Comparison of ENCODE assay signal across 26 cellular contexts in genomic region chr17:35778641-35779196, GRCh38. TPM values are rescaled to one million over a fixed set of nuclear protein-coding genes. Genes with fewer than 3 reads are reported as not detected.
DNase-seq lines count a peak whose midpoint lies in the region; ATAC-seq, FAIRE-seq and TF ChIP-seq lines count a peak whose summit lies in the region.
"Had no signal": no experiment of that assay in that cellular context is flagged by ENCODE, and none has a peak within 500 bp of the region (broad histone marks: within the 10 kb centered on the region; RNA-seq: fewer than 3 reads in every experiment).

No MANE protein-coding gene starts in this region.

- H3K27me3 ChIP-seq in IMR-90 (ENCODE audit: control insufficient read depth, insufficient read depth, low read length) (peaks cover 32% of the 10 kb centered on the region), keratinocyte (ENCODE audit: control insufficient read depth, extremely low read depth, insufficient read depth, low read length) (no peaks in the 10 kb centered on the region), stomach (no peaks in the 10 kb centered on the region)
- H3K27me3 ChIP-seq: ascending aorta, heart left ventricle, MG63, pancreas, right lobe of liver had no signal

- H4K91ac ChIP-seq in IMR-90 (ENCODE audit: insufficient read depth, low read depth, low read length) = peak overlapping the region; percentile 63

- dilution Hi-C loops in IMR-90 (cut with HindIII; ENCODE audit: low sequenced_read_pairs, unreplicated experiment) = no loop called here
- dilution Hi-C loops in keratinocyte (cut with MboI; ENCODE audit: extremely low pct_ligation_motif_present, low sequenced_read_pairs) = no loop called here

- H3K9me3 Mint-ChIP-seq in chondrocyte (ENCODE audit: low read depth) = no peaks in the 10 kb centered on the region
- H3K9me3 Mint-ChIP-seq: naive B cell; stimulated activated naive B cell treated with anti-CD40 and anti-IgM and Interleukin-4, amounts not matched to agents 10 μg/mL and 1 μg/mL and 100 μg/mL, for 72 hours had no signal

- CTCF ChIA-PET in IMR-90 (lab: Yijun Ruan, JAX) = interaction anchor here (1.0 kb wide), 2 partner anchors 20 to 26 kb away, joined by 3 read pairs; no protein-coding TSS in a partner anchor

- peak overlapping the region; percentile 63; the same call in 2 of the 3 replicates for H2BK15ac ChIP-seq in IMR-90 (ENCODE audit: low read depth, low read length)

- no peak overlapping the region for H3K4me3 ChIP-seq in IMR-90 (ENCODE audit: insufficient read depth, low read depth, low read length)
- no peak overlapping the region for H3K4me3 ChIP-seq in keratinocyte (ENCODE audit: control insufficient read depth in 2 of 3, extremely low read depth in 1 of 3, insufficient read depth in 2 of 3, low read depth in 1 of 3, low read length in 3 of 3)
- no peak overlapping the region for H3K4me3 ChIP-seq in stomach
- H3K4me3 ChIP-seq: ascending aorta, heart left ventricle, MG63, pancreas, right lobe of liver had no signal

- no peak for ATAC-seq in IMR-90 (ENCODE audit: low read depth)
- no peak for ATAC-seq in GM21737 (IDR thresholded peaks at IDR 0.05; ENCODE audit: unreplicated experiment)
- no peak for ATAC-seq in GM21360 (IDR thresholded peaks at IDR 0.05; ENCODE audit: unreplicated experiment)
- ATAC-seq: activated CD4-positive, alpha-beta T cell treated with anti-CD3 and anti-CD28 coated beads for 36 hours; stimulated activated naive B cell treated with anti-CD40 and anti-IgM and Interleukin-4, amounts not matched to agents 10 μg/mL and 1 μg/mL and 100 μg/mL, for 72 hours had no signal

- H3K4me1 ChIP-seq in IMR-90 (ENCODE audit: control insufficient read depth, insufficient read depth, low read length) = peaks cover 29% of the 10 kb centered on the region
- H3K4me1 ChIP-seq in keratinocyte (ENCODE audit: control insufficient read depth, extremely low read depth, insufficient read depth, low read length) = peaks cover 29% of the 10 kb centered on the region
- H3K4me1 ChIP-seq in stomach = peaks cover 28 to 76% (median 56%) of the 10 kb centered on the region in 4 donors

- H3K27ac ChIP-seq in IMR-90 (ENCODE audit: insufficient read depth, low read length) = peak overlapping the region; percentile 22; the same call in 1 of the 2 replicates
- peak overlapping the region; percentile 29 for H3K27ac ChIP-seq in keratinocyte (ENCODE audit: control insufficient read depth, insufficient read depth, low read length)
- peak overlapping the region in 4 of 5 donors; percentile 38 to 68 (median 62) for H3K27ac ChIP-seq in stomach
- H3K27ac ChIP-seq: ascending aorta, pancreas, right lobe of liver had no signal

- TF ChIP-seq CTCF in IMR-90 (conservative IDR thresholded peaks at IDR 0.05; ENCODE audit: low read depth, low read length) = no peak
- no peak for TF ChIP-seq CTCF in chondrocyte (IDR thresholded peaks at IDR 0.05)
- TF ChIP-seq CTCF in keratinocyte (optimal IDR thresholded peaks at IDR 0.05 in 1 of 3, IDR thresholded peaks at IDR 0.05 in 1 of 3, conservative IDR thresholded peaks at IDR 0.05 in 1 of 3; ENCODE audit: extremely low read depth in 1 of 3, insufficient read depth in 2 of 3, low read length in 3 of 3) = no peak
- TF ChIP-seq CTCF in stomach (IDR thresholded peaks at IDR 0.05) = no peak

- no peak overlapping the region for H3K4me3 Mint-ChIP-seq in chondrocyte (ENCODE audit: unreplicated experiment)
- H3K4me3 Mint-ChIP-seq: activated CD4-positive, alpha-beta T cell treated with anti-CD3 and anti-CD28 coated beads for 36 hours; naive B cell; stimulated activated naive B cell treated with anti-CD40 and anti-IgM and Interleukin-4, amounts not matched to agents 10 μg/mL and 1 μg/mL and 100 μg/mL, for 72 hours had no signal

- peak overlapping the region; percentile 74 for H2AK9ac ChIP-seq in IMR-90 (replicated peaks; ENCODE audit: low read depth, low read length, poor library complexity)

- H2AK5ac ChIP-seq in IMR-90 (ENCODE audit: low read depth, low read length) = peak overlapping the region; percentile 66

- H3K9me3 ChIP-seq in IMR-90 (ENCODE audit: control insufficient read depth, insufficient read depth, low read length) (no peaks in the 10 kb centered on the region), keratinocyte (ENCODE audit: control insufficient read depth, low read depth, low read length) (no peaks in the 10 kb centered on the region), stomach (no peaks in the 10 kb centered on the region)
- H3K9me3 ChIP-seq: ascending aorta, heart left ventricle, MG63, pancreas, right lobe of liver had no signal

- no peaks in the 10 kb centered on the region for H3K27me3 Mint-ChIP-seq in chondrocyte (ENCODE audit: low read depth)

- no peaks in the 10 kb centered on the region for H3K79me1 ChIP-seq in IMR-90 (ENCODE audit: low read depth in 1 of 2, low read length in 2 of 2)

- TF ChIP-seq POLR2A in IMR-90 (IDR thresholded peaks at IDR 0.05; ENCODE audit: low read depth, low read length) = no peak
- no peak for TF ChIP-seq POLR2A in stomach (IDR thresholded peaks at IDR 0.05)
- no peak for TF ChIP-seq POLR2A in GM12892 (IDR thresholded peaks at IDR 0.05; ENCODE audit: low read depth, low read length)

- H4K8ac ChIP-seq in IMR-90 (ENCODE audit: low read depth in 2 of 2, low read length in 2 of 2) = no peak overlapping the region

- H3K4me2 ChIP-seq in IMR-90 (ENCODE audit: low read depth, low read length) (peak overlapping the region; percentile 7; the same call in 1 of the 2 replicates), keratinocyte (ENCODE audit: control insufficient read depth, extremely low read depth, insufficient read depth, low read depth, low read length) (no peak overlapping the region)

- no peaks in the 10 kb centered on the region for H3K79me2 ChIP-seq in keratinocyte (ENCODE audit: control insufficient read depth, insufficient read depth, low read length)

- H2BK5ac ChIP-seq in IMR-90 (ENCODE audit: low read depth, low read length, poor library complexity, severe bottlenecking) = no peak overlapping the region

- no peaks in the 10 kb centered on the region for H3K36me3 Mint-ChIP-seq in chondrocyte (ENCODE audit: low read depth)
- H3K36me3 Mint-ChIP-seq: naive B cell; stimulated activated naive B cell treated with anti-CD40 and anti-IgM and Interleukin-4, amounts not matched to agents 10 μg/mL and 1 μg/mL and 100 μg/mL, for 72 hours had no signal

- 0 out of 2 replicates have a peak overlapping the region, but pooled peaks have one; percentile 13 for H3K23ac ChIP-seq in IMR-90 (ENCODE audit: low read depth, low read length)

- H3K27ac Mint-ChIP-seq in chondrocyte (ENCODE audit: unreplicated experiment) = peak overlapping the region; percentile 94
- H3K27ac Mint-ChIP-seq: activated CD4-positive, alpha-beta T cell treated with anti-CD3 and anti-CD28 coated beads for 36 hours; naive B cell; stimulated activated naive B cell treated with anti-CD40 and anti-IgM and Interleukin-4, amounts not matched to agents 10 μg/mL and 1 μg/mL and 100 μg/mL, for 72 hours had no signal

- DNase-seq in IMR-90 = no peak
- DNase-seq in chondrocyte (ENCODE audit: low spot score) = no peak
- no peak for DNase-seq in keratinocyte (ENCODE audit: low read depth, low spot score)
- DNase-seq in stomach = no peak
- no peak for DNase-seq in GM12892 (ENCODE audit: insufficient read length)
- no peak for DNase-seq in A172 (ENCODE audit: low spot score)
- DNase-seq: activated CD4-positive, alpha-beta T cell treated with anti-CD3 and anti-CD28 coated beads for 36 hours; activated naive CD4-positive, alpha-beta T cell treated with anti-CD3 and anti-CD28 coated beads, Interleukin-2, amount 50 U/mL, for 16 hours; activated T-cell treated with anti-CD3 and anti-CD28 coated beads, Interleukin-2, amount 50 U/mL, for 48 hours; effector memory CD4-positive, alpha-beta T cell; naive B cell; NCI-H146; NCI-H69; right lobe of liver; Right ventricle myocardium superior; stimulated activated naive B cell treated with anti-CD40 and anti-IgM and Interleukin-4, amounts not matched to agents 10 μg/mL and 1 μg/mL and 100 μg/mL, for 72 hours had no signal

- H3K56ac ChIP-seq in IMR-90 (ENCODE audit: extremely low read depth, insufficient read depth, low read length) = no peak overlapping the region

- peaks cover 63% of the 10 kb centered on the region for H3K4me1 Mint-ChIP-seq in chondrocyte (ENCODE audit: low read depth)
- H3K4me1 Mint-ChIP-seq: activated CD4-positive, alpha-beta T cell treated with anti-CD3 and anti-CD28 coated beads for 36 hours; naive B cell; stimulated activated naive B cell treated with anti-CD40 and anti-IgM and Interleukin-4, amounts not matched to agents 10 μg/mL and 1 μg/mL and 100 μg/mL, for 72 hours had no signal

- H3K14ac ChIP-seq in IMR-90 (replicated peaks; ENCODE audit: low read depth, low read length) = peak overlapping the region; percentile 34; the same call in 1 of the 2 replicates

- H3K4ac ChIP-seq in IMR-90 (ENCODE audit: low read depth, low read length) = peak overlapping the region; percentile 71

- peak overlapping the region; percentile 48 for H3K18ac ChIP-seq in IMR-90 (ENCODE audit: low read depth, low read length)

- no peak overlapping the region; the same call in 1 of the 2 replicates for H4K5ac ChIP-seq in IMR-90 (ENCODE audit: low read depth, low read length)

- H3K9me1 ChIP-seq in IMR-90 (ENCODE audit: insufficient read depth, low read length) (peaks cover 16% of the 10 kb centered on the region), keratinocyte (ENCODE audit: control insufficient read depth, extremely low read depth, insufficient read depth, low read length) (no peaks in the 10 kb centered on the region)

- H3K9ac ChIP-seq in IMR-90 (ENCODE audit: low read depth, low read length) = no peak overlapping the region
- no peak overlapping the region for H3K9ac ChIP-seq in keratinocyte (ENCODE audit: control insufficient read depth, extremely low read depth, insufficient read depth, low read length)

- POLR2A ChIA-PET in IMR-90 (lab: Charles Lee; ENCODE audit: unreplicated experiment) = no interaction called here

- H2BK20ac ChIP-seq in IMR-90 (ENCODE audit: low read depth, low read length) = peak overlapping the region; percentile 96

- in situ Hi-C loops in IMR-90 (cut with MboI; ENCODE audit: low sequenced_read_pairs) = no loop called here

- WGBS in IMR-90 (ENCODE audit: extremely low coverage in 2 of 2, insufficient read length in 1 of 2), 2 experiments = 84% methylated on average over 10 of the region's 16 CpGs; no CpG with 5 or more reads in 1 of the 2 experiments
- 89 to 95% (median 93%) methylated on average over 16 of the region's 16 CpGs for WGBS in stomach, 5 donors

- BruUV-seq in IMR-90 (replicated peaks; lab: Mats Ljungman, UMichigan) = no TSS peak

- H2AFZ ChIP-seq in IMR-90 (replicated peaks; ENCODE audit: low read length, poor library complexity) (no peak overlapping the region), keratinocyte (ENCODE audit: control insufficient read depth, low read length) (no peak overlapping the region)

- no peak for TF ChIP-seq EP300 in stomach (IDR thresholded peaks at IDR 0.05)

- FAIRE-seq in keratinocyte (lab: Jason Lieb, UNC) (no peak), GM12892 (lab: Jason Lieb, UNC) (no peak)
- FAIRE-seq: pancreas had no signal

- intact Hi-C loops in IMR-90 (cut with micrococcal nuclease) = no loop called here
- intact Hi-C loops in stomach (cut with DNase I; ENCODE audit: low total_unique reads) = no loop called here

- no peaks in the 10 kb centered on the region for H3K36me3 ChIP-seq in IMR-90 (ENCODE audit: control insufficient read depth, insufficient read depth, low read length)
- H3K36me3 ChIP-seq in keratinocyte (ENCODE audit: control insufficient read depth in 2 of 2, extremely low read depth in 1 of 2, insufficient read depth in 2 of 2, low read length in 2 of 2) = peaks cover 9 to 19% of the 10 kb centered on the region in 2 experiments
- no peaks in the 10 kb centered on the region for H3K36me3 ChIP-seq in stomach
- H3K36me3 ChIP-seq: ascending aorta, heart left ventricle, MG63, pancreas, right lobe of liver had no signal

- H4K20me1 ChIP-seq in IMR-90 (ENCODE audit: insufficient read depth, low read length) (no peaks in the 10 kb centered on the region), keratinocyte (ENCODE audit: control insufficient read depth, extremely low read depth, insufficient read depth, low read length) (no peaks in the 10 kb centered on the region)

- peak overlapping the region; percentile 61 for H2BK120ac ChIP-seq in IMR-90 (ENCODE audit: low read depth, low read length)

- no peak for TF ChIP-seq RAD21 in IMR-90 (IDR thresholded peaks at IDR 0.05; ENCODE audit: low read length)

RNA-seq across cellular contexts. Expression of gene MMP28, which starts 16.7 kb away (rescaled TPM):
- total RNA-seq in IMR-90 (2012; rRNA removed) (0.18 TPM in 1 of 2 replicates, not detected in the other), chondrocyte (5.1 to 8.6 TPM (median 7.9 TPM) in 3 replicates), stomach (10 to 100 TPM in 4 of 5 donors, 1 to 10 TPM in 1; 2.2 to 75.0 (median 20.6) TPM)
- polyA plus RNA-seq in IMR-90 (2012; rRNA removed) (not detected in 2 replicates), keratinocyte (13.7 to 43.5 TPM (median 21.3 TPM) in 3 replicates), stomach (10 to 100 TPM in 1 of 3 donors, 1 to 10 TPM in 2; 3.1 to 21.0 (median 6.1) TPM)
- 0.08 TPM in 1 of 2 replicates, not detected in the other for polyA plus RNA-seq in IMR-90 (2012; cell fraction: cytosol; rRNA removed)
- not detected in 2 replicates for polyA plus RNA-seq in IMR-90 (2012; cell fraction: nucleus; rRNA removed; ENCODE audit: low replicate concordance)
- polyA plus RNA-seq in keratinocyte (2011; ENCODE audit: low read depth) = 11.1 TPM
- polyA plus RNA-seq in keratinocyte (2011; cell fraction: cytosol; rRNA removed) = 26.2 and 27.8 TPM in 2 replicates
- polyA plus RNA-seq in keratinocyte (2011; cell fraction: nucleus; rRNA removed) = 31.1 and 34.2 TPM in 2 replicates
- 12.5 and 33.7 TPM in 2 replicates for polyA plus RNA-seq in keratinocyte (2012; ENCODE audit: low replicate concordance)
- polyA minus RNA-seq in keratinocyte = 15.4 to 22.9 TPM (median 19.7 TPM) in 3 replicates
- polyA minus RNA-seq in keratinocyte (2011; cell fraction: cytosol; rRNA and poly(A)+ RNA removed) = 30.5 TPM
- polyA minus RNA-seq in keratinocyte (2011; cell fraction: nucleus; rRNA and poly(A)+ RNA removed) = 16.4 and 28.5 TPM in 2 replicates
- not detected for polyA plus RNA-seq in GM12892 (2012; ENCODE audit: missing spikeins)
- 0.57 and 1.6 TPM in 2 replicates for total RNA-seq in A172 (2014; rRNA removed; shearing (Covaris generic))
- total RNA-seq: activated CD8-positive, alpha-beta memory T cell treated with anti-CD3 and anti-CD28 coated beads for 36 hours had no signal

RNA-seq across cellular contexts. Expression of gene C17orf50, which starts 18.0 kb away (rescaled TPM):
- total RNA-seq in IMR-90 (2012; rRNA removed) (not detected in 2 replicates), chondrocyte (not detected in 3 replicates), stomach (not detected)
- polyA plus RNA-seq in IMR-90 (2012; rRNA removed) (not detected in 2 replicates), keratinocyte (not detected in 3 replicates), stomach (not detected)
- polyA plus RNA-seq in IMR-90 (2012; cell fraction: cytosol; rRNA removed) = not detected in 2 replicates
- not detected in 2 replicates for polyA plus RNA-seq in IMR-90 (2012; cell fraction: nucleus; rRNA removed; ENCODE audit: low replicate concordance)
- polyA plus RNA-seq in keratinocyte (2011; ENCODE audit: low read depth) = not detected
- not detected in 2 replicates for polyA plus RNA-seq in keratinocyte (2011; cell fraction: cytosol; rRNA removed)
- polyA plus RNA-seq in keratinocyte (2011; cell fraction: nucleus; rRNA removed) = not detected in 2 replicates
- not detected in 2 replicates for polyA plus RNA-seq in keratinocyte (2012; ENCODE audit: low replicate concordance)
- polyA minus RNA-seq in keratinocyte = not detected in 3 replicates
- not detected for polyA minus RNA-seq in keratinocyte (2011; cell fraction: cytosol; rRNA and poly(A)+ RNA removed)
- not detected in 2 replicates for polyA minus RNA-seq in keratinocyte (2011; cell fraction: nucleus; rRNA and poly(A)+ RNA removed)
- polyA plus RNA-seq in GM12892 (2012; ENCODE audit: missing spikeins) = not detected
- total RNA-seq in A172 (2014; rRNA removed; shearing (Covaris generic)) = not detected in 2 replicates
- total RNA-seq: activated CD4-positive, alpha-beta T cell treated with anti-CD3 and anti-CD28 coated beads for 36 hours; activated CD8-positive, alpha-beta memory T cell treated with anti-CD3 and anti-CD28 coated beads for 36 hours; ascending aorta; cerebellum; heart left ventricle; lung microvascular endothelial cell; right lobe of liver; Right ventricle myocardium superior; ureter had no signal

RNA-seq across cellular contexts. Expression of gene GAS2L2, which starts 25.7 kb away (rescaled TPM):
- total RNA-seq in IMR-90 (2012; rRNA removed) (not detected in 2 replicates), chondrocyte (not detected in 3 replicates), stomach (under 1 TPM in 1 of 5 donors, not detected in 4; under 0.01 TPM)
- polyA plus RNA-seq in IMR-90 (2012; rRNA removed) (0.02 and 0.03 TPM in 2 replicates), keratinocyte (0.02 to 0.05 TPM (median 0.05 TPM) in 3 replicates), stomach (under 1 TPM in 1 of 3 donors, not detected in 2; 0.05 TPM)
- 0.04 TPM in 1 of 2 replicates, not detected in the other for polyA plus RNA-seq in IMR-90 (2012; cell fraction: cytosol; rRNA removed)
- 0.10 and 0.13 TPM in 2 replicates for polyA plus RNA-seq in IMR-90 (2012; cell fraction: nucleus; rRNA removed; ENCODE audit: low replicate concordance)
- polyA plus RNA-seq in keratinocyte (2011; ENCODE audit: low read depth) = not detected
- 0.05 TPM in 1 of 2 replicates, not detected in the other for polyA plus RNA-seq in keratinocyte (2011; cell fraction: cytosol; rRNA removed)
- polyA plus RNA-seq in keratinocyte (2011; cell fraction: nucleus; rRNA removed) = 0.14 TPM in 1 of 2 replicates, not detected in the other
- polyA plus RNA-seq in keratinocyte (2012; ENCODE audit: low replicate concordance) = 0.05 TPM in 1 of 2 replicates, not detected in the other
- not detected in 3 replicates for polyA minus RNA-seq in keratinocyte
- not detected for polyA minus RNA-seq in keratinocyte (2011; cell fraction: cytosol; rRNA and poly(A)+ RNA removed)
- not detected in 2 replicates for polyA minus RNA-seq in keratinocyte (2011; cell fraction: nucleus; rRNA and poly(A)+ RNA removed)
- polyA plus RNA-seq in GM12892 (2012; ENCODE audit: missing spikeins) = not detected
- not detected in 2 replicates for total RNA-seq in A172 (2014; rRNA removed; shearing (Covaris generic))
- total RNA-seq: ascending aorta, right lobe of liver, ureter had no signal

RNA-seq across cellular contexts. Expression of gene TAF15, which starts 30.6 kb away (rescaled TPM):
- total RNA-seq in IMR-90 (2012; rRNA removed) (46.8 and 47.2 TPM in 2 replicates), chondrocyte (123 to 168 TPM (median 135 TPM) in 3 replicates), stomach (100 to 1,000 TPM in 1 of 5 donors, 10 to 100 TPM in 4; 21.1 to 127 (median 60.1) TPM)
- polyA plus RNA-seq in IMR-90 (2012; rRNA removed) (69.8 and 98.0 TPM in 2 replicates), keratinocyte (30.8 to 101 TPM (median 57.1 TPM) in 3 replicates), stomach (100 to 1,000 TPM in 1 of 3 donors, 10 to 100 TPM in 2; 88.8 to 101 (median 96.4) TPM)
- polyA plus RNA-seq in IMR-90 (2012; cell fraction: cytosol; rRNA removed) = 24.8 and 31.2 TPM in 2 replicates
- 16.5 and 67.6 TPM in 2 replicates for polyA plus RNA-seq in IMR-90 (2012; cell fraction: nucleus; rRNA removed; ENCODE audit: low replicate concordance)
- 70.6 TPM for polyA plus RNA-seq in keratinocyte (2011; ENCODE audit: low read depth)
- 51.2 and 73.6 TPM in 2 replicates for polyA plus RNA-seq in keratinocyte (2011; cell fraction: cytosol; rRNA removed)
- 129 and 135 TPM in 2 replicates for polyA plus RNA-seq in keratinocyte (2011; cell fraction: nucleus; rRNA removed)
- 73.0 and 224 TPM in 2 replicates for polyA plus RNA-seq in keratinocyte (2012; ENCODE audit: low replicate concordance)
- polyA minus RNA-seq in keratinocyte = 35.9 to 87.8 TPM (median 52.5 TPM) in 3 replicates
- 35.7 TPM for polyA minus RNA-seq in keratinocyte (2011; cell fraction: cytosol; rRNA and poly(A)+ RNA removed)
- 65.9 and 122 TPM in 2 replicates for polyA minus RNA-seq in keratinocyte (2011; cell fraction: nucleus; rRNA and poly(A)+ RNA removed)
- 133 TPM for polyA plus RNA-seq in GM12892 (2012; ENCODE audit: missing spikeins)
- 20.3 and 31.1 TPM in 2 replicates for total RNA-seq in A172 (2014; rRNA removed; shearing (Covaris generic))

RNA-seq across cellular contexts. Expression of gene RASL10B, which starts 47.3 kb away (rescaled TPM):
- 3.6 and 4.7 TPM in 2 replicates for total RNA-seq in IMR-90 (2012; rRNA removed)
- polyA plus RNA-seq in IMR-90 (2012; rRNA removed) = 4.1 and 4.4 TPM in 2 replicates
- polyA plus RNA-seq in IMR-90 (2012; cell fraction: cytosol; rRNA removed) = 5.7 and 7.2 TPM in 2 replicates
- 5.1 and 10.2 TPM in 2 replicates for polyA plus RNA-seq in IMR-90 (2012; cell fraction: nucleus; rRNA removed; ENCODE audit: low replicate concordance)
- total RNA-seq in chondrocyte = 8.4 to 21.3 TPM (median 19.1 TPM) in 3 replicates
- polyA plus RNA-seq in keratinocyte = 0.07 to 0.32 TPM (median 0.30 TPM) in 3 replicates
- polyA plus RNA-seq in keratinocyte (2011; ENCODE audit: low read depth) = not detected
- 0.16 and 0.34 TPM in 2 replicates for polyA plus RNA-seq in keratinocyte (2011; cell fraction: cytosol; rRNA removed)
- polyA plus RNA-seq in keratinocyte (2011; cell fraction: nucleus; rRNA removed) = 0.13 and 0.31 TPM in 2 replicates
- 0.07 and 0.13 TPM in 2 replicates for polyA plus RNA-seq in keratinocyte (2012; ENCODE audit: low replicate concordance)
- 0.32 to 0.96 TPM in 2 of 3 replicates, not detected in the other for polyA minus RNA-seq in keratinocyte
- not detected for polyA minus RNA-seq in keratinocyte (2011; cell fraction: cytosol; rRNA and poly(A)+ RNA removed)
- polyA minus RNA-seq in keratinocyte (2011; cell fraction: nucleus; rRNA and poly(A)+ RNA removed) = 0.21 and 1.6 TPM in 2 replicates
- under 1 TPM in 3 of 5 donors, not detected in 2; 0.37 to 0.89 (median 0.43) TPM for total RNA-seq in stomach
- polyA plus RNA-seq in stomach = 1 to 10 TPM in 1 of 3 donors, under 1 TPM in 2; 0.31 to 1.4 (median 0.75) TPM
- not detected for polyA plus RNA-seq in GM12892 (2012; ENCODE audit: missing spikeins)
- total RNA-seq in A172 (2014; rRNA removed; shearing (Covaris generic)) = 0.69 and 0.98 TPM in 2 replicates
